ENCODE assay signal across 17 cellular contexts in the genomic region with DNA sequence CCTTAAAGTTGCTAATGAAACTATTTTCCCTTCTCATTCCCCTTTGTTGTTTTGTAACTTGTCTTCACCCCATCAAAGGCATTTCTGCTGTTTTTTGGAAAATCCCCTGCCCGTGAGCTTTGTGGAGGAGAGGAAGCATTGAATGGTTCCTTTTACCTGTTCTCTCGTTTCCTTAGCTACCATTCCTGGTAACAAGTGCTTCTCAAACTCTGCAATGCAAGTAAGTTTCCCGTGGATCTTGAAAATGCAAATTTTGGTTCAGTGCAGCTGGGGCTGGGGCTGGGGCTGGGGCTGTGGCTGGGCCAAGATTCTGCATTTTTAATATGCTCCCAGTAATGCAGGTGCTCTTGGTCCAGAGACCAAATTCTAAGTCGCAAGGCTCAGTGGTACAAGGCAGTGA.
DNase-seq lines count a peak whose midpoint lies in the region; ATAC-seq and TF ChIP-seq lines count a peak whose summit lies in the region.
"Had no signal": no experiment of that assay in that cellular context is flagged by ENCODE, and none has a peak within 500 bp of the region (broad histone marks: within the 10 kb centered on the region; RNA-seq: fewer than 3 reads in every experiment).

No MANE protein-coding gene starts in this region.

- 0 out of 2 replicates have a peak, but pooled peaks cover 2% of the 10 kb centered on the region for H3K9me3 Mint-ChIP-seq in WTC11
- H3K9me3 Mint-ChIP-seq in activated naive CD4-positive, alpha-beta T cell treated with anti-CD3 and anti-CD28 coated beads for 36 hours = no peaks in the 10 kb centered on the region
- H3K9me3 Mint-ChIP-seq: CD14-positive monocyte, HFFc6 had no signal

- TF ChIP-seq CTCF in WTC11 (IDR thresholded peaks at IDR 0.05) (no peak), left lung (IDR thresholded peaks at IDR 0.05) (no peak), uterus (IDR thresholded peaks at IDR 0.05) (no peak)

- TF ChIP-seq POLR2A in uterus (IDR thresholded peaks at IDR 0.05) = no peak

- H3K4me1 ChIP-seq in left lung (peaks cover 0 to 5% of the 10 kb centered on the region in 2 donors), uterus (no peaks in the 10 kb centered on the region)

- peaks cover 27% of the 10 kb centered on the region for H3K4me1 Mint-ChIP-seq in WTC11
- no peaks in the 10 kb centered on the region for H3K4me1 Mint-ChIP-seq in activated naive CD4-positive, alpha-beta T cell treated with anti-CD3 and anti-CD28 coated beads for 36 hours (ENCODE audit: low read depth)
- H3K4me1 Mint-ChIP-seq: CD14-positive monocyte had no signal

- CTCF ChIA-PET in WTC11 (lab: Charles Lee) = interaction anchor here (0.8 to 3.9 kb wide), 7 partner anchors 12 to 170 kb away, joined by 3 to 17 read pairs (median 4); no protein-coding TSS in a partner anchor
- CTCF ChIA-PET in activated naive CD4-positive, alpha-beta T cell treated with anti-CD3 and anti-CD28 coated beads for 36 hours (lab: Charles Lee) = interaction anchor here (0.7 kb wide), 1 partner anchor 11 kb away, joined by 3 read pairs; no protein-coding TSS in a partner anchor

- no peak overlapping the region for H3K4me3 Mint-ChIP-seq in WTC11
- no peak overlapping the region for H3K4me3 Mint-ChIP-seq in activated naive CD4-positive, alpha-beta T cell treated with anti-CD3 and anti-CD28 coated beads for 36 hours
- H3K4me3 Mint-ChIP-seq: CD14-positive monocyte, HFFc6 had no signal

- POLR2A ChIA-PET in WTC11 (lab: Charles Lee) = interaction anchor here (0.7 kb wide), 1 partner anchor 30 kb away, joined by 3 read pairs; no protein-coding TSS in a partner anchor

- no peaks in the 10 kb centered on the region for H3K27me3 Mint-ChIP-seq in WTC11 (ENCODE audit: low read depth)
- no peaks in the 10 kb centered on the region for H3K27me3 Mint-ChIP-seq in activated naive CD4-positive, alpha-beta T cell treated with anti-CD3 and anti-CD28 coated beads for 36 hours (ENCODE audit: low read depth)

- H3K36me3 Mint-ChIP-seq in WTC11 = peaks cover 3% of the 10 kb centered on the region
- peaks cover 7% of the 10 kb centered on the region for H3K36me3 Mint-ChIP-seq in activated naive CD4-positive, alpha-beta T cell treated with anti-CD3 and anti-CD28 coated beads for 36 hours (ENCODE audit: low read depth)

- H3K27ac Mint-ChIP-seq in WTC11 = peak overlapping the region; percentile 97
- H3K27ac Mint-ChIP-seq in activated naive CD4-positive, alpha-beta T cell treated with anti-CD3 and anti-CD28 coated beads for 36 hours = no peak overlapping the region
- H3K27ac Mint-ChIP-seq: CD14-positive monocyte had no signal

- H3K27ac ChIP-seq in left lung (no peak overlapping the region), uterus (peak overlapping the region; percentile 18 to 59)
- H3K27ac ChIP-seq: 22Rv1 had no signal

- H3K36me3 ChIP-seq in left lung (peaks cover 0 to under 1% of the 10 kb centered on the region in 2 donors), uterus (no peaks in the 10 kb centered on the region)

- H3K4me3 ChIP-seq in left lung (no peak overlapping the region), uterus (no peak overlapping the region)

- intact Hi-C loops in left lung (cut with DNase I) = no loop called here
- intact Hi-C loops in uterus (cut with DNase I; ENCODE audit: low total_unique reads) = no loop called here
- intact Hi-C loops in activated naive CD4-positive, alpha-beta T cell treated with anti-CD3 and anti-CD28 coated beads for 36 hours (cut with micrococcal nuclease) = no loop called here

- ATAC-seq in WTC11 (peak; percentile 36), left lung (peak; percentile 51)
- ATAC-seq: PC-3 had no signal

- H3K9me3 ChIP-seq in left lung = no peaks in the 10 kb centered on the region
- H3K9me3 ChIP-seq in uterus = no peaks in the 10 kb centered on the region
- H3K9me3 ChIP-seq: SK-N-SH had no signal

- DNase-seq in DMS53 (lab: John Stamatoyannopoulos, UW) (peak; percentile 33), DMS53 treated with DMSO at 0.1 percent for 48 hours (lab: John Stamatoyannopoulos, UW; ENCODE audit: unreplicated experiment) (no peak), WTC11 (ENCODE audit: low spot score) (no peak), left lung (no peak), uterus (no peak), GF-D8 (lab: John Stamatoyannopoulos, UW) (no peak), OCI-M2 (lab: John Stamatoyannopoulos, UW; ENCODE audit: unreplicated experiment) (no peak)
- DNase-seq in activated naive CD4-positive, alpha-beta T cell treated with anti-CD3 and anti-CD28 coated beads for 36 hours = no peak
- DNase-seq: HFFc6; NCI-H187 treated with DMSO at 0.1 percent for 48 hours; NCI-H526; NK-92 treated with Interleukin-12 subunit alpha and Interleukin-12 subunit beta, amount 100 ng/mL, for 24 hours; PC-3; RPMI8226 had no signal

- H3K27me3 ChIP-seq in left lung = no peaks in the 10 kb centered on the region
- no peaks in the 10 kb centered on the region for H3K27me3 ChIP-seq in uterus

TF ChIP-seq in WTC11, 78 proteins besides CTCF, POLR2A, EP300 and RAD21 (continues in another document):
- TF ChIP-seq, protein P1, sequence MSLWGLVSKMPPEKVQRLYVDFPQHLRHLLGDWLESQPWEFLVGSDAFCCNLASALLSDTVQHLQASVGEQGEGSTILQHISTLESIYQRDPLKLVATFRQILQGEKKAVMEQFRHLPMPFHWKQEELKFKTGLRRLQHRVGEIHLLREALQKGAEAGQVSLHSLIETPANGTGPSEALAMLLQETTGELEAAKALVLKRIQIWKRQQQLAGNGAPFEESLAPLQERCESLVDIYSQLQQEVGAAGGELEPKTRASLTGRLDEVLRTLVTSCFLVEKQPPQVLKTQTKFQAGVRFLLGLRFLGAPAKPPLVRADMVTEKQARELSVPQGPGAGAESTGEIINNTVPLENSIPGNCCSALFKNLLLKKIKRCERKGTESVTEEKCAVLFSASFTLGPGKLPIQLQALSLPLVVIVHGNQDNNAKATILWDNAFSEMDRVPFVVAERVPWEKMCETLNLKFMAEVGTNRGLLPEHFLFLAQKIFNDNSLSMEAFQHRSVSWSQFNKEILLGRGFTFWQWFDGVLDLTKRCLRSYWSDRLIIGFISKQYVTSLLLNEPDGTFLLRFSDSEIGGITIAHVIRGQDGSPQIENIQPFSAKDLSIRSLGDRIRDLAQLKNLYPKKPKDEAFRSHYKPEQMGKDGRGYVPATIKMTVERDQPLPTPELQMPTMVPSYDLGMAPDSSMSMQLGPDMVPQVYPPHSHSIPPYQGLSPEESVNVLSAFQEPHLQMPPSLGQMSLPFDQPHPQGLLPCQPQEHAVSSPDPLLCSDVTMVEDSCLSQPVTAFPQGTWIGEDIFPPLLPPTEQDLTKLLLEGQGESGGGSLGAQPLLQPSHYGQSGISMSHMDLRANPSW (CRISPR knock-in tag; conservative IDR thresholded peaks at IDR 0.05; ENCODE audit: low read depth) = no peak
- TF ChIP-seq RELA (CRISPR knock-in tag; IDR thresholded peaks at IDR 0.05; ENCODE audit: borderline replicate concordance) (no peak), PRRX2 (CRISPR knock-in tag; IDR thresholded peaks at IDR 0.05) (no peak), ZNF317 (CRISPR knock-in tag; IDR thresholded peaks at IDR 0.05; ENCODE audit: borderline replicate concordance, low read depth) (no peak), JAZF1 (CRISPR knock-in tag; IDR thresholded peaks at IDR 0.05) (no peak), ZNF219 (CRISPR knock-in tag; IDR thresholded peaks at IDR 0.05; ENCODE audit: borderline replicate concordance) (no peak), SMAD3 (CRISPR knock-in tag; IDR thresholded peaks at IDR 0.05; ENCODE audit: borderline replicate concordance) (no peak), ETV6 (CRISPR knock-in tag; IDR thresholded peaks at IDR 0.05) (no peak), IRF1 (CRISPR knock-in tag; IDR thresholded peaks at IDR 0.05) (no peak), ZBTB21 (CRISPR knock-in tag; IDR thresholded peaks at IDR 0.05; ENCODE audit: borderline replicate concordance) (no peak)
- TF ChIP-seq, protein P2, sequence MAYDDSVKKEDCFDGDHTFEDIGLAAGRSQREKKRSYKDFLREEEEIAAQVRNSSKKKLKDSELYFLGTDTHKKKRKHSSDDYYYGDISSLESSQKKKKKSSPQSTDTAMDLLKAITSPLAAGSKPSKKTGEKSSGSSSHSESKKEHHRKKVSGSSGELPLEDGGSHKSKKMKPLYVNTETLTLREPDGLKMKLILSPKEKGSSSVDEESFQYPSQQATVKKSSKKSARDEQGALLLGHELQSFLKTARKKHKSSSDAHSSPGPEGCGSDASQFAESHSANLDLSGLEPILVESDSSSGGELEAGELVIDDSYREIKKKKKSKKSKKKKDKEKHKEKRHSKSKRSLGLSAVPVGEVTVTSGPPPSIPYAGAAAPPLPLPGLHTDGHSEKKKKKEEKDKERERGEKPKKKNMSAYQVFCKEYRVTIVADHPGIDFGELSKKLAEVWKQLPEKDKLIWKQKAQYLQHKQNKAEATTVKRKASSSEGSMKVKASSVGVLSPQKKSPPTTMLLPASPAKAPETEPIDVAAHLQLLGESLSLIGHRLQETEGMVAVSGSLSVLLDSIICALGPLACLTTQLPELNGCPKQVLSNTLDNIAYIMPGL (CRISPR knock-in tag; IDR thresholded peaks at IDR 0.05) = no peak
- TF ChIP-seq, protein P3, sequence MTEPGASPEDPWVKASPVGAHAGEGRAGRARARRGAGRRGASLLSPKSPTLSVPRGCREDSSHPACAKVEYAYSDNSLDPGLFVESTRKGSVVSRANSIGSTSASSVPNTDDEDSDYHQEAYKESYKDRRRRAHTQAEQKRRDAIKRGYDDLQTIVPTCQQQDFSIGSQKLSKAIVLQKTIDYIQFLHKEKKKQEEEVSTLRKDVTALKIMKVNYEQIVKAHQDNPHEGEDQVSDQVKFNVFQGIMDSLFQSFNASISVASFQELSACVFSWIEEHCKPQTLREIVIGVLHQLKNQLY (CRISPR knock-in tag; IDR thresholded peaks at IDR 0.05) = no peak
- TF ChIP-seq, protein P4, sequence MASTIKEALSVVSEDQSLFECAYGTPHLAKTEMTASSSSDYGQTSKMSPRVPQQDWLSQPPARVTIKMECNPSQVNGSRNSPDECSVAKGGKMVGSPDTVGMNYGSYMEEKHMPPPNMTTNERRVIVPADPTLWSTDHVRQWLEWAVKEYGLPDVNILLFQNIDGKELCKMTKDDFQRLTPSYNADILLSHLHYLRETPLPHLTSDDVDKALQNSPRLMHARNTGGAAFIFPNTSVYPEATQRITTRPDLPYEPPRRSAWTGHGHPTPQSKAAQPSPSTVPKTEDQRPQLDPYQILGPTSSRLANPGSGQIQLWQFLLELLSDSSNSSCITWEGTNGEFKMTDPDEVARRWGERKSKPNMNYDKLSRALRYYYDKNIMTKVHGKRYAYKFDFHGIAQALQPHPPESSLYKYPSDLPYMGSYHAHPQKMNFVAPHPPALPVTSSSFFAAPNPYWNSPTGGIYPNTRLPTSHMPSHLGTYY (CRISPR knock-in tag; IDR thresholded peaks at IDR 0.05) = no peak

Comparison
In these comparisons a context has a peak if more than half of its experiments do, and no peak if none do; other contexts are left out.
1. H3K27ac ChIP-seq: peak in uterus (2 of 2); none in left lung (0 of 2).